1 cellular context compared by ENCODE assay signal in genomic region chr6:33787336-33787953, GRCh38.
TF ChIP-seq lines count a peak whose summit lies in the region.

No MANE protein-coding gene starts in this region.

TF ChIP-seq in A549, 52 proteins besides CTCF, POLR2A, EP300 and RAD21 (continued from another document):
- TF ChIP-seq PBX3 (IDR thresholded peaks at IDR 0.05) (no peak), HEYL (CRISPR knock-in tag; IDR thresholded peaks at IDR 0.05) (no peak), ZC3H11A (IDR thresholded peaks at IDR 0.05) (no peak), HES2 (IDR thresholded peaks at IDR 0.05) (no peak), EHF (CRISPR knock-in tag; IDR thresholded peaks at IDR 0.05) (no peak), HOXB5 (CRISPR knock-in tag; IDR thresholded peaks at IDR 0.05) (no peak), RNF2 (IDR thresholded peaks at IDR 0.05; ENCODE audit: borderline replicate concordance, low read depth) (no peak), ZSCAN20 (CRISPR knock-in tag; IDR thresholded peaks at IDR 0.05) (no peak), RFX5 (IDR thresholded peaks at IDR 0.05) (no peak), ATOH8 (CRISPR knock-in tag; IDR thresholded peaks at IDR 0.05; ENCODE audit: low read depth) (no peak), CBX2 (IDR thresholded peaks at IDR 0.05; ENCODE audit: borderline replicate concordance, low read depth) (no peak)
